10 cellular contexts compared by ENCODE assay signal in genomic region chr4:87042986-87043820, GRCh38.
A peak's percentile ranks its signal among the peaks of the same experiment; 100 is the strongest.
DNase-seq lines count a peak whose midpoint lies in the region; ATAC-seq, FAIRE-seq and TF ChIP-seq lines count a peak whose summit lies in the region.
"Had no signal": no experiment of that assay in that cellular context is flagged by ENCODE, and none has a peak within 500 bp of the region (broad histone marks: within the 10 kb centered on the region; RNA-seq: fewer than 3 reads in every experiment).

No MANE protein-coding gene starts in this region.

- RAD21 ChIA-PET in GM12878 (lab: Charles Lee; ENCODE audit: unreplicated experiment), result interaction anchor here (0.6 to 2.4 kb wide), 11 partner anchors 11 to 422 kb away, joined by 3 to 12 read pairs (median 4); partner anchors contain the start of gene AFF1

- intact Hi-C loops in GM12878 (cut with micrococcal nuclease; ENCODE audit: unreplicated experiment), result loop anchor here (5.0 kb wide), 1 partner anchor 36 kb away; no protein-coding TSS in a partner anchor
- intact Hi-C loops in psoas muscle (cut with DNase I), result loop anchor here in 1 of 2 donors (5.0 kb wide), 1 partner anchor 36 kb away; no protein-coding TSS in a partner anchor
- intact Hi-C loops in activated CD8-positive, alpha-beta T cell treated with anti-CD3 and anti-CD28 coated beads for 36 hours (cut with micrococcal nuclease), result no loop called here

- H3K27me3 Mint-ChIP-seq in activated CD8-positive, alpha-beta memory T cell treated with anti-CD3 and anti-CD28 coated beads, Interleukin-2, amount 10 ng/mL, durations not matched to agents 7 days and 5 days, result no peaks in the 10 kb centered on the region
- no peaks in the 10 kb centered on the region for H3K27me3 Mint-ChIP-seq in activated CD8-positive, alpha-beta T cell treated with anti-CD3 and anti-CD28 coated beads for 36 hours

- POLR2A ChIA-PET in GM12878 (lab: Charles Lee), result interaction anchor here (0.5 to 2.0 kb wide), 10 partner anchors 12 to 786 kb away, joined by 3 to 11 read pairs (median 4); no protein-coding TSS in a partner anchor
- POLR2A ChIA-PET in activated CD8-positive, alpha-beta T cell treated with anti-CD3 and anti-CD28 coated beads for 36 hours (lab: Charles Lee), result interaction anchor here (0.8 to 0.9 kb wide), 2 partner anchors 9 to 25 kb away, joined by 3 read pairs; no protein-coding TSS in a partner anchor

- H3K4me2 ChIP-seq in GM12878 (ENCODE audit: control insufficient read depth, insufficient read depth), result no peak overlapping the region

- H4K20me1 ChIP-seq in GM12878 (ENCODE audit: control insufficient read depth, insufficient read depth), result no peaks in the 10 kb centered on the region

- peaks cover 6 to 24% of the 10 kb centered on the region in 2 experiments for H3K36me3 ChIP-seq in GM12878 (ENCODE audit: control insufficient read depth in 2 of 2, insufficient read depth in 2 of 2, low read length in 1 of 2)
- H3K36me3 ChIP-seq in psoas muscle (ENCODE audit: insufficient read depth in 1 of 2, low read depth in 1 of 2), result peaks cover 0 to 14% of the 10 kb centered on the region in 2 donors

- no TSS peak for BruUV-seq in GM12878 (replicated peaks; lab: Mats Ljungman, UMichigan)

- 69% methylated on average over 4 of the region's 4 CpGs for WGBS in GM12878 (ENCODE audit: insufficient coverage, insufficient replicate concordance, low lambda C conversion rate, missing lambda C conversion rate)
- 68 to 78% (median 72%) methylated on average over 4 of the region's 4 CpGs for WGBS in psoas muscle, 3 donors

- H3K4me3 ChIP-seq in GM12878, result no peak overlapping the region
- H3K4me3 ChIP-seq in psoas muscle, result no peak overlapping the region

- H2AFZ ChIP-seq in GM12878 (ENCODE audit: control insufficient read depth, low read depth, low read length), result no peak overlapping the region

- CTCF ChIA-PET in GM12878 (lab: Yijun Ruan, JAX), result interaction anchor here (0.7 to 1.9 kb wide), 7 partner anchors 9 to 36 kb away, joined by 3 to 6 read pairs (median 3); no protein-coding TSS in a partner anchor
- CTCF ChIA-PET in activated CD8-positive, alpha-beta memory T cell treated with anti-CD3 and anti-CD28 coated beads, Interleukin-2, amount 10 ng/mL, durations not matched to agents 7 days and 5 days (lab: Charles Lee), result no interaction called here
- CTCF ChIA-PET in activated CD8-positive, alpha-beta T cell treated with anti-CD3 and anti-CD28 coated beads for 36 hours (lab: Charles Lee), result interaction anchor here (1.0 kb wide), 1 partner anchor 50 kb away, joined by 5 read pairs; no protein-coding TSS in a partner anchor

- no peak for DNase-seq in GM12878 (ENCODE audit: low read depth, low spot score)
- DNase-seq in psoas muscle, result no peak
- DNase-seq in activated CD8-positive, alpha-beta memory T cell treated with anti-CD3 and anti-CD28 coated beads, Interleukin-2, amount 10 ng/mL, durations not matched to agents 7 days and 5 days, result no peak
- no peak for DNase-seq in activated CD8-positive, alpha-beta T cell treated with anti-CD3 and anti-CD28 coated beads for 36 hours
- DNase-seq in activated effector memory CD4-positive, alpha-beta T cell treated with anti-CD3 and anti-CD28 coated beads, Interleukin-2, amount 50 U/mL, for 16 hours, result no peak
- DNase-seq in foreskin keratinocyte, result no peak
- DNase-seq: COR-L47, NCI-H1436 treated with DMSO at 0.1 percent for 48 hours had no signal

- no peaks in the 10 kb centered on the region for H3K27me3 ChIP-seq in GM12878 (replicated peaks in 1 of 2; ENCODE audit: control insufficient read depth in 2 of 2, insufficient read depth in 2 of 2, low read length in 1 of 2)
- no peaks in the 10 kb centered on the region for H3K27me3 ChIP-seq in psoas muscle (ENCODE audit: insufficient read depth in 3 of 3, low read length in 2 of 3)
- no peaks in the 10 kb centered on the region for H3K27me3 ChIP-seq in foreskin keratinocyte

- H3K79me2 ChIP-seq in GM12878 (ENCODE audit: control insufficient read depth, insufficient read depth, low read length), result peaks cover 94% of the 10 kb centered on the region

- H3K9me3 ChIP-seq in GM12878 (replicated peaks; ENCODE audit: control insufficient read depth, insufficient read depth, low read length), result no peaks in the 10 kb centered on the region
- no peaks in the 10 kb centered on the region for H3K9me3 ChIP-seq in psoas muscle

- no peak for TF ChIP-seq RAD21 in GM12878 (IDR thresholded peaks at IDR 0.05; ENCODE audit: insufficient read depth, low read depth, low read length)

- no peaks in the 10 kb centered on the region for H3K9me3 Mint-ChIP-seq in activated CD8-positive, alpha-beta memory T cell treated with anti-CD3 and anti-CD28 coated beads, Interleukin-2, amount 10 ng/mL, durations not matched to agents 7 days and 5 days (ENCODE audit: low read depth)
- no peaks in the 10 kb centered on the region for H3K9me3 Mint-ChIP-seq in activated CD8-positive, alpha-beta T cell treated with anti-CD3 and anti-CD28 coated beads for 36 hours

- TF ChIP-seq POLR2A in GM12878 (IDR thresholded peaks at IDR 0.05; ENCODE audit: low read depth, low read length), result no peak

- in situ Hi-C loops in GM12878 (cut with MboI), result no loop called here

- H3K36me3 Mint-ChIP-seq in activated CD8-positive, alpha-beta memory T cell treated with anti-CD3 and anti-CD28 coated beads, Interleukin-2, amount 10 ng/mL, durations not matched to agents 7 days and 5 days, result peaks cover 15% of the 10 kb centered on the region
- H3K36me3 Mint-ChIP-seq in activated CD8-positive, alpha-beta T cell treated with anti-CD3 and anti-CD28 coated beads for 36 hours (ENCODE audit: low read depth), result peaks cover 18% of the 10 kb centered on the region

- H3K4me1 Mint-ChIP-seq in activated CD8-positive, alpha-beta memory T cell treated with anti-CD3 and anti-CD28 coated beads, Interleukin-2, amount 10 ng/mL, durations not matched to agents 7 days and 5 days, result peaks cover 13% of the 10 kb centered on the region
- H3K4me1 Mint-ChIP-seq in activated CD8-positive, alpha-beta T cell treated with anti-CD3 and anti-CD28 coated beads for 36 hours (ENCODE audit: low read depth), result peaks cover 28% of the 10 kb centered on the region

- H3K4me3 Mint-ChIP-seq in activated CD8-positive, alpha-beta memory T cell treated with anti-CD3 and anti-CD28 coated beads, Interleukin-2, amount 10 ng/mL, durations not matched to agents 7 days and 5 days, result no peak overlapping the region
- no peak overlapping the region for H3K4me3 Mint-ChIP-seq in activated CD8-positive, alpha-beta T cell treated with anti-CD3 and anti-CD28 coated beads for 36 hours

- peaks cover 32% of the 10 kb centered on the region for H3K4me1 ChIP-seq in GM12878 (ENCODE audit: control insufficient read depth, insufficient read depth, low read length)
- peaks cover 84% of the 10 kb centered on the region for H3K4me1 ChIP-seq in psoas muscle
- H3K4me1 ChIP-seq in foreskin keratinocyte, result peaks cover 18% of the 10 kb centered on the region

- no peak for TF ChIP-seq CTCF in GM12878 (IDR thresholded peaks at IDR 0.05 in 2 of 3, conservative IDR thresholded peaks at IDR 0.05 in 1 of 3; ENCODE audit: control insufficient read depth in 2 of 3, extremely low read depth in 1 of 3, insufficient read depth in 1 of 3, low read depth in 3 of 3, low read length in 3 of 3)
- no peak for TF ChIP-seq CTCF in psoas muscle (IDR thresholded peaks at IDR 0.05)
- no peak for TF ChIP-seq CTCF in activated CD8-positive, alpha-beta T cell treated with anti-CD3 and anti-CD28 coated beads for 36 hours (IDR thresholded peaks at IDR 0.05)
- no peak for TF ChIP-seq CTCF in foreskin keratinocyte (conservative IDR thresholded peaks at IDR 0.05)

- ATAC-seq in GM18907 (IDR thresholded peaks at IDR 0.05; ENCODE audit: unreplicated experiment) (peak; percentile 65), HG02759 (IDR thresholded peaks at IDR 0.05; ENCODE audit: unreplicated experiment) (peak; percentile 49), GM12878 (peak; percentile 71), psoas muscle (no peak), foreskin keratinocyte (no peak)
- no peak for ATAC-seq in activated CD8-positive, alpha-beta memory T cell treated with anti-CD3 and anti-CD28 coated beads, Interleukin-2, amount 10 ng/mL, durations not matched to agents 7 days and 5 days
- ATAC-seq in activated CD8-positive, alpha-beta T cell treated with anti-CD3 and anti-CD28 coated beads for 36 hours, result no peak

- FAIRE-seq in GM12878 (lab: Jason Lieb, UNC), result no peak

- H3K9ac ChIP-seq in GM12878 (ENCODE audit: control insufficient read depth, insufficient read depth, low read length), result no peak overlapping the region

- SMC1A ChIA-PET in GM12878 (lab: Charles Lee; ENCODE audit: uncharacterized antibody, unreplicated experiment), result interaction anchor here (0.7 to 6.2 kb wide), 15 partner anchors 11 to 1308 kb away, joined by 3 to 57 read pairs (median 4); no protein-coding TSS in a partner anchor

- H3K27ac ChIP-seq in GM12878 (ENCODE audit: control insufficient read depth, insufficient read depth) (no peak overlapping the region; the same call in 1 of the 2 replicates), psoas muscle (peak overlapping the region; percentile 91), foreskin keratinocyte (no peak overlapping the region)

- TF ChIP-seq EP300 in GM12878 (IDR thresholded peaks at IDR 0.05; ENCODE audit: borderline replicate concordance in 1 of 2, control insufficient read depth in 1 of 2, low read depth in 2 of 2, low read length in 2 of 2), result no peak

- H3K27ac Mint-ChIP-seq in activated CD8-positive, alpha-beta memory T cell treated with anti-CD3 and anti-CD28 coated beads, Interleukin-2, amount 10 ng/mL, durations not matched to agents 7 days and 5 days, result no peak overlapping the region
- no peak overlapping the region for H3K27ac Mint-ChIP-seq in activated CD8-positive, alpha-beta T cell treated with anti-CD3 and anti-CD28 coated beads for 36 hours

Comparison
In these comparisons a context has a peak if more than half of its experiments do, and no peak if none do; other contexts are left out.
1. ATAC-seq: peak in GM18907 (single experiment), HG02759 (single experiment) and GM12878 (single experiment); none in psoas muscle (0 of 4), activated CD8-positive, alpha-beta memory T cell treated with anti-CD3 and anti-CD28 coated beads, Interleukin-2, amount 10 ng/mL, durations not matched to agents 7 days and 5 days (single experiment), activated CD8-positive, alpha-beta T cell treated with anti-CD3 and anti-CD28 coated beads for 36 hours (single experiment) and foreskin keratinocyte (single experiment).